Comparison of ENCODE assay signal across 1 cellular context in the genomic region with DNA sequence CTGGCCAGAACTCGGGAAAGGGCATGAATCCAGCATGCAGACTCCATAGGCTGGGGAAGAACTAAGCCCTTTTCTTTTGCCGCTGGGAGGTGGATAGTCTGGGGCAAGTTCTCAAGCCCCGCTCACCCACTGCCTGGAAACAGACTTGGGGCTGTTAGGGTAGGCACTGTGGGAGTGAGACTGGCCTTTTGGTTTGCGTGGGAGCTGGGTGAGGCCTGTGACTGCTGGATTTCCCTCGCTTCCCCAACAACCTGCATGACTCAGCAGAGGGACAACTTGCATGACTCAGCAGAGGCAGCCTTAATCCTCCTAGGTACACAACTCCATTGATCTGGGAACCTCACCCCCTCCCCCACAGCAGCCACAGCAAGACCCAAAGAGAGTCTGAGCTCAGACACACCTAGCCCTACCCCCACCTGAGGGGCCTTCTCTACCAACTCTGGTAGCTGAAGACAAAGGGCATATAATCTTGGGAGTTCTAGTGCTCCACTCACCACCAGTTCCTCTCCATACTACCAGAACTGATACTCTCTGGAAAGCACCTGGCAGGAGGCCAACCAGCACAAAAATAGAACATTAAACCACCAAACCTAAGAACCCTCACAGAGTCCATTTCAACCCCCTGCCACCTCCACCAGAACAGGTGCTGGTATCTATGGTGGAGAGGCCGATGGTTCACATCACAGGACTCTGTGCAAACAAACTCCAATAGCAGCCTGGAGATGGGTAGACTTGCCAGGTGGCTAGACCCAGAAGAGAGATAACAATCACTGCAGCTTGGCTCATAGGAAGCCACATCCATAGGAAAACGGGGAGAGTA.
TF ChIP-seq lines count a peak whose summit lies in the region.

No MANE protein-coding gene starts in this region.

TF ChIP-seq in K562, 482 proteins besides CTCF, POLR2A, EP300 and RAD21 (continued from another document and continues in another):
- TF ChIP-seq JUND (IDR thresholded peaks at IDR 0.05; ENCODE audit: borderline replicate concordance, low read depth, low read length) (peak; percentile 91), JUND (tag; IDR thresholded peaks at IDR 0.05; ENCODE audit: borderline replicate concordance, low read depth, low read length) (peak; percentile 87; the same call in 2 of the 3 replicates), GATA2 (CRISPR knock-in tag; IDR thresholded peaks at IDR 0.05) (no peak), ZNF165 (CRISPR knock-in tag; IDR thresholded peaks at IDR 0.05; ENCODE audit: borderline replicate concordance) (no peak), ZNF384 (IDR thresholded peaks at IDR 0.05; ENCODE audit: low read depth, low read length) (no peak), CSDE1 (IDR thresholded peaks at IDR 0.05) (no peak), DDX20 (tag; IDR thresholded peaks at IDR 0.05; ENCODE audit: low read depth) (no peak), NBN (IDR thresholded peaks at IDR 0.05; ENCODE audit: low read depth) (peak; percentile 71; the same call in 1 of the 2 replicates), KLF16 (IDR thresholded peaks at IDR 0.05) (peak; percentile 55; the same call in 1 of the 2 replicates), U2AF1 (optimal IDR thresholded peaks at IDR 0.05; ENCODE audit: low read depth, low read length) (no peak), RUNX1 (IDR thresholded peaks at IDR 0.05; ENCODE audit: low read depth) (no peak), ZNF57 (CRISPR knock-in tag; IDR thresholded peaks at IDR 0.05) (no peak), MAZ (CRISPR knock-in tag; conservative IDR thresholded peaks at IDR 0.05 in 1 of 2, IDR thresholded peaks at IDR 0.05 in 1 of 2) (peak in 1 of 2 experiments; percentile 72; a peak in 2 of 4 replicates), HNRNPL (IDR thresholded peaks at IDR 0.05; ENCODE audit: low read depth, low read length) (no peak), ZNF644 (tag; IDR thresholded peaks at IDR 0.05; ENCODE audit: low read depth) (no peak), ILK (tag; IDR thresholded peaks at IDR 0.05; ENCODE audit: borderline replicate concordance, low read depth) (no peak), ZNF695 (CRISPR knock-in tag; IDR thresholded peaks at IDR 0.05) (no peak), TAF1 (IDR thresholded peaks at IDR 0.05; ENCODE audit: control insufficient read depth, extremely low read depth, insufficient read depth, low read length, severe bottlenecking) (peak; percentile 32), MYNN (IDR thresholded peaks at IDR 0.05) (0 out of 2 replicates have a peak, but pooled peaks have one; percentile 41), MYNN (CRISPR knock-in tag; IDR thresholded peaks at IDR 0.05) (no peak), ZNF197 (CRISPR knock-in tag; IDR thresholded peaks at IDR 0.05; ENCODE audit: low read depth) (no peak), ZNF134 (CRISPR knock-in tag; conservative IDR thresholded peaks at IDR 0.05) (no peak), BRCA1 (IDR thresholded peaks at IDR 0.05) (no peak), BRCA1 (CRISPR knock-in tag; IDR thresholded peaks at IDR 0.05) (no peak), KLF10 (CRISPR knock-in tag; IDR thresholded peaks at IDR 0.05) (no peak), RFX5 (IDR thresholded peaks at IDR 0.05; ENCODE audit: low read depth, low read length) (no peak), YY1 (IDR thresholded peaks at IDR 0.05; ENCODE audit: borderline replicate concordance in 1 of 3, control insufficient read depth in 1 of 3, extremely low read depth in 1 of 3, insufficient read depth in 3 of 3, insufficient read length in 1 of 3, insufficient replicate concordance in 2 of 3, low read depth in 1 of 3, low read length in 2 of 3) (no peak), TAL1 (IDR thresholded peaks at IDR 0.05) (peak; percentile 29; the same call in 1 of the 2 replicates), MEF2A (IDR thresholded peaks at IDR 0.05; ENCODE audit: control insufficient read depth, low read depth, low read length) (no peak), TCF7 (IDR thresholded peaks at IDR 0.05; ENCODE audit: borderline replicate concordance) (no peak), SNIP1 (IDR thresholded peaks at IDR 0.05; ENCODE audit: low read depth) (no peak), NR2C2 (CRISPR knock-in tag; IDR thresholded peaks at IDR 0.05) (no peak), NR2C2 (tag; IDR thresholded peaks at IDR 0.05) (no peak)
- TF ChIP-seq, protein P1, sequence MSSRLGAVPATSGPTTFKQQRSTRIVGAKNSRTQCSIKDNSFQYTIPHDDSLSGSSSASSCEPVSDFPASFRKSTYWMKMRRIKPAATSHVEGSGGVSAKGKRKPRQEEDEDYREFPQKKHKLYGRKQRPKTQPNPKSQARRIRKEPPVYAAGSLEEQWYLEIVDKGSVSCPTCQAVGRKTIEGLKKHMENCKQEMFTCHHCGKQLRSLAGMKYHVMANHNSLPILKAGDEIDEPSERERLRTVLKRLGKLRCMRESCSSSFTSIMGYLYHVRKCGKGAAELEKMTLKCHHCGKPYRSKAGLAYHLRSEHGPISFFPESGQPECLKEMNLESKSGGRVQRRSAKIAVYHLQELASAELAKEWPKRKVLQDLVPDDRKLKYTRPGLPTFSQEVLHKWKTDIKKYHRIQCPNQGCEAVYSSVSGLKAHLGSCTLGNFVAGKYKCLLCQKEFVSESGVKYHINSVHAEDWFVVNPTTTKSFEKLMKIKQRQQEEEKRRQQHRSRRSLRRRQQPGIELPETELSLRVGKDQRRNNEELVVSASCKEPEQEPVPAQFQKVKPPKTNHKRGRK (tag; IDR thresholded peaks at IDR 0.05) = no peak
- TF ChIP-seq, protein P2, sequence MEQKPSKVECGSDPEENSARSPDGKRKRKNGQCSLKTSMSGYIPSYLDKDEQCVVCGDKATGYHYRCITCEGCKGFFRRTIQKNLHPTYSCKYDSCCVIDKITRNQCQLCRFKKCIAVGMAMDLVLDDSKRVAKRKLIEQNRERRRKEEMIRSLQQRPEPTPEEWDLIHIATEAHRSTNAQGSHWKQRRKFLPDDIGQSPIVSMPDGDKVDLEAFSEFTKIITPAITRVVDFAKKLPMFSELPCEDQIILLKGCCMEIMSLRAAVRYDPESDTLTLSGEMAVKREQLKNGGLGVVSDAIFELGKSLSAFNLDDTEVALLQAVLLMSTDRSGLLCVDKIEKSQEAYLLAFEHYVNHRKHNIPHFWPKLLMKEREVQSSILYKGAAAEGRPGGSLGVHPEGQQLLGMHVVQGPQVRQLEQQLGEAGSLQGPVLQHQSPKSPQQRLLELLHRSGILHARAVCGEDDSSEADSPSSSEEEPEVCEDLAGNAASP (IDR thresholded peaks at IDR 0.05) = no peak
- TF ChIP-seq, protein P3, sequence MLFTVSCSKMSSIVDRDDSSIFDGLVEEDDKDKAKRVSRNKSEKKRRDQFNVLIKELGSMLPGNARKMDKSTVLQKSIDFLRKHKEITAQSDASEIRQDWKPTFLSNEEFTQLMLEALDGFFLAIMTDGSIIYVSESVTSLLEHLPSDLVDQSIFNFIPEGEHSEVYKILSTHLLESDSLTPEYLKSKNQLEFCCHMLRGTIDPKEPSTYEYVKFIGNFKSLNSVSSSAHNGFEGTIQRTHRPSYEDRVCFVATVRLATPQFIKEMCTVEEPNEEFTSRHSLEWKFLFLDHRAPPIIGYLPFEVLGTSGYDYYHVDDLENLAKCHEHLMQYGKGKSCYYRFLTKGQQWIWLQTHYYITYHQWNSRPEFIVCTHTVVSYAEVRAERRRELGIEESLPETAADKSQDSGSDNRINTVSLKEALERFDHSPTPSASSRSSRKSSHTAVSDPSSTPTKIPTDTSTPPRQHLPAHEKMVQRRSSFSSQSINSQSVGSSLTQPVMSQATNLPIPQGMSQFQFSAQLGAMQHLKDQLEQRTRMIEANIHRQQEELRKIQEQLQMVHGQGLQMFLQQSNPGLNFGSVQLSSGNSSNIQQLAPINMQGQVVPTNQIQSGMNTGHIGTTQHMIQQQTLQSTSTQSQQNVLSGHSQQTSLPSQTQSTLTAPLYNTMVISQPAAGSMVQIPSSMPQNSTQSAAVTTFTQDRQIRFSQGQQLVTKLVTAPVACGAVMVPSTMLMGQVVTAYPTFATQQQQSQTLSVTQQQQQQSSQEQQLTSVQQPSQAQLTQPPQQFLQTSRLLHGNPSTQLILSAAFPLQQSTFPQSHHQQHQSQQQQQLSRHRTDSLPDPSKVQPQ (CRISPR knock-in tag; IDR thresholded peaks at IDR 0.05; ENCODE audit: borderline replicate concordance) = no peak
- TF ChIP-seq, protein P4, sequence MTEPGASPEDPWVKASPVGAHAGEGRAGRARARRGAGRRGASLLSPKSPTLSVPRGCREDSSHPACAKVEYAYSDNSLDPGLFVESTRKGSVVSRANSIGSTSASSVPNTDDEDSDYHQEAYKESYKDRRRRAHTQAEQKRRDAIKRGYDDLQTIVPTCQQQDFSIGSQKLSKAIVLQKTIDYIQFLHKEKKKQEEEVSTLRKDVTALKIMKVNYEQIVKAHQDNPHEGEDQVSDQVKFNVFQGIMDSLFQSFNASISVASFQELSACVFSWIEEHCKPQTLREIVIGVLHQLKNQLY (CRISPR knock-in tag; conservative IDR thresholded peaks at IDR 0.05) = no peak
- TF ChIP-seq, protein P5, sequence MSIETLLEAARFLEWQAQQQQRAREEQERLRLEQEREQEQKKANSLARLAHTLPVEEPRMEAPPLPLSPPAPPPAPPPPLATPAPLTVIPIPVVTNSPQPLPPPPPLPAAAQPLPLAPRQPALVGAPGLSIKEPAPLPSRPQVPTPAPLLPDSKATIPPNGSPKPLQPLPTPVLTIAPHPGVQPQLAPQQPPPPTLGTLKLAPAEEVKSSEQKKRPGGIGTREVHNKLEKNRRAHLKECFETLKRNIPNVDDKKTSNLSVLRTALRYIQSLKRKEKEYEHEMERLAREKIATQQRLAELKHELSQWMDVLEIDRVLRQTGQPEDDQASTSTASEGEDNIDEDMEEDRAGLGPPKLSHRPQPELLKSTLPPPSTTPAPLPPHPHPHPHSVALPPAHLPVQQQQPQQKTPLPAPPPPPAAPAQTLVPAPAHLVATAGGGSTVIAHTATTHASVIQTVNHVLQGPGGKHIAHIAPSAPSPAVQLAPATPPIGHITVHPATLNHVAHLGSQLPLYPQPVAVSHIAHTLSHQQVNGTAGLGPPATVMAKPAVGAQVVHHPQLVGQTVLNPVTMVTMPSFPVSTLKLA (conservative IDR thresholded peaks at IDR 0.05) = peak in 1 of 2 experiments; percentile 48; a peak in 1 of 4 replicates
- TF ChIP-seq, protein P6, sequence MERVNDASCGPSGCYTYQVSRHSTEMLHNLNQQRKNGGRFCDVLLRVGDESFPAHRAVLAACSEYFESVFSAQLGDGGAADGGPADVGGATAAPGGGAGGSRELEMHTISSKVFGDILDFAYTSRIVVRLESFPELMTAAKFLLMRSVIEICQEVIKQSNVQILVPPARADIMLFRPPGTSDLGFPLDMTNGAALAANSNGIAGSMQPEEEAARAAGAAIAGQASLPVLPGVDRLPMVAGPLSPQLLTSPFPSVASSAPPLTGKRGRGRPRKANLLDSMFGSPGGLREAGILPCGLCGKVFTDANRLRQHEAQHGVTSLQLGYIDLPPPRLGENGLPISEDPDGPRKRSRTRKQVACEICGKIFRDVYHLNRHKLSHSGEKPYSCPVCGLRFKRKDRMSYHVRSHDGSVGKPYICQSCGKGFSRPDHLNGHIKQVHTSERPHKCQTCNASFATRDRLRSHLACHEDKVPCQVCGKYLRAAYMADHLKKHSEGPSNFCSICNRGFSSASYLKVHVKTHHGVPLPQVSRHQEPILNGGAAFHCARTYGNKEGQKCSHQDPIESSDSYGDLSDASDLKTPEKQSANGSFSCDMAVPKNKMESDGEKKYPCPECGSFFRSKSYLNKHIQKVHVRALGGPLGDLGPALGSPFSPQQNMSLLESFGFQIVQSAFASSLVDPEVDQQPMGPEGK (CRISPR knock-in tag; IDR thresholded peaks at IDR 0.05; ENCODE audit: borderline replicate concordance) = no peak
- TF ChIP-seq, protein P7, sequence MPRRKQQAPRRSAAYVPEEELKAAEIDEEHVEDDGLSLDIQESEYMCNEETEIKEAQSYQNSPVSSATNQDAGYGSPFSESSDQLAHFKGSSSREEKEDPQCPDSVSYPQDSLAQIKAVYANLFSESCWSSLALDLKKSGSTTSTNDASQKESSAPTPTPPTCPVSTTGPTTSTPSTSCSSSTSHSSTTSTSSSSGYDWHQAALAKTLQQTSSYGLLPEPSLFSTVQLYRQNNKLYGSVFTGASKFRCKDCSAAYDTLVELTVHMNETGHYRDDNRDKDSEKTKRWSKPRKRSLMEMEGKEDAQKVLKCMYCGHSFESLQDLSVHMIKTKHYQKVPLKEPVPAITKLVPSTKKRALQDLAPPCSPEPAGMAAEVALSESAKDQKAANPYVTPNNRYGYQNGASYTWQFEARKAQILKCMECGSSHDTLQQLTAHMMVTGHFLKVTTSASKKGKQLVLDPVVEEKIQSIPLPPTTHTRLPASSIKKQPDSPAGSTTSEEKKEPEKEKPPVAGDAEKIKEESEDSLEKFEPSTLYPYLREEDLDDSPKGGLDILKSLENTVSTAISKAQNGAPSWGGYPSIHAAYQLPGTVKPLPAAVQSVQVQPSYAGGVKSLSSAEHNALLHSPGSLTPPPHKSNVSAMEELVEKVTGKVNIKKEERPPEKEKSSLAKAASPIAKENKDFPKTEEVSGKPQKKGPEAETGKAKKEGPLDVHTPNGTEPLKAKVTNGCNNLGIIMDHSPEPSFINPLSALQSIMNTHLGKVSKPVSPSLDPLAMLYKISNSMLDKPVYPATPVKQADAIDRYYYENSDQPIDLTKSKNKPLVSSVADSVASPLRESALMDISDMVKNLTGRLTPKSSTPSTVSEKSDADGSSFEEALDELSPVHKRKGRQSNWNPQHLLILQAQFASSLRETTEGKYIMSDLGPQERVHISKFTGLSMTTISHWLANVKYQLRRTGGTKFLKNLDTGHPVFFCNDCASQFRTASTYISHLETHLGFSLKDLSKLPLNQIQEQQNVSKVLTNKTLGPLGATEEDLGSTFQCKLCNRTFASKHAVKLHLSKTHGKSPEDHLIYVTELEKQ (CRISPR knock-in tag; IDR thresholded peaks at IDR 0.05) = no peak
- TF ChIP-seq, protein P8, sequence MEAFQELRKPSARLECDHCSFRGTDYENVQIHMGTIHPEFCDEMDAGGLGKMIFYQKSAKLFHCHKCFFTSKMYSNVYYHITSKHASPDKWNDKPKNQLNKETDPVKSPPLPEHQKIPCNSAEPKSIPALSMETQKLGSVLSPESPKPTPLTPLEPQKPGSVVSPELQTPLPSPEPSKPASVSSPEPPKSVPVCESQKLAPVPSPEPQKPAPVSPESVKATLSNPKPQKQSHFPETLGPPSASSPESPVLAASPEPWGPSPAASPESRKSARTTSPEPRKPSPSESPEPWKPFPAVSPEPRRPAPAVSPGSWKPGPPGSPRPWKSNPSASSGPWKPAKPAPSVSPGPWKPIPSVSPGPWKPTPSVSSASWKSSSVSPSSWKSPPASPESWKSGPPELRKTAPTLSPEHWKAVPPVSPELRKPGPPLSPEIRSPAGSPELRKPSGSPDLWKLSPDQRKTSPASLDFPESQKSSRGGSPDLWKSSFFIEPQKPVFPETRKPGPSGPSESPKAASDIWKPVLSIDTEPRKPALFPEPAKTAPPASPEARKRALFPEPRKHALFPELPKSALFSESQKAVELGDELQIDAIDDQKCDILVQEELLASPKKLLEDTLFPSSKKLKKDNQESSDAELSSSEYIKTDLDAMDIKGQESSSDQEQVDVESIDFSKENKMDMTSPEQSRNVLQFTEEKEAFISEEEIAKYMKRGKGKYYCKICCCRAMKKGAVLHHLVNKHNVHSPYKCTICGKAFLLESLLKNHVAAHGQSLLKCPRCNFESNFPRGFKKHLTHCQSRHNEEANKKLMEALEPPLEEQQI (IDR thresholded peaks at IDR 0.05) = peak; percentile 96
